Comparison of ENCODE assay signal across 17 cellular contexts in genomic region chr10:126935263-126935946, GRCh38. TPM values are rescaled to one million over a fixed set of nuclear protein-coding genes. Genes with fewer than 3 reads are reported as not detected.
A peak's percentile ranks its signal among the peaks of the same experiment; 100 is the strongest.
DNase-seq lines count a peak whose midpoint lies in the region; ATAC-seq and TF ChIP-seq lines count a peak whose summit lies in the region.
"Had no signal": no experiment of that assay in that cellular context is flagged by ENCODE, and none has a peak within 500 bp of the region (broad histone marks: within the 10 kb centered on the region; RNA-seq: fewer than 3 reads in every experiment).

No MANE protein-coding gene starts in this region.

- peaks cover 0 to 4% (median 0%) of the 10 kb centered on the region in 6 donors for H3K9me3 Mint-ChIP-seq in immature natural killer cell

- intact Hi-C loops in posterior vena cava (cut with DNase I), result no loop called here

- H3K27ac Mint-ChIP-seq in immature natural killer cell, result no peak overlapping the region
- H3K27ac Mint-ChIP-seq: activated B cell treated with CpG ODN at 0.5 μM for 24 hours, neural progenitor cell had no signal

- DNase-seq in H7 (peak; percentile 10), epithelial cell of prostate (ENCODE audit: low read depth, low spot score) (no peak), posterior vena cava (ENCODE audit: low spot score) (peak; percentile 73), NCI-H510A treated with DMSO at 0.1 percent for 48 hours (lab: John Stamatoyannopoulos, UW) (no peak), immature natural killer cell (no peak), NCI-H510A (lab: John Stamatoyannopoulos, UW) (no peak)
- DNase-seq: activated B cell treated with CpG ODN at 0.5 μM for 24 hours; activated T-cell treated with anti-CD3 and anti-CD28 coated beads for 4 hours; adrenal gland; effector CD8-positive, alpha-beta T cell; left lung; NCI-H1105; SIG-M5 had no signal

- H3K36me3 ChIP-seq in H7 (replicated peaks; ENCODE audit: control insufficient read depth, insufficient read depth, low read length), result no peaks in the 10 kb centered on the region
- H3K36me3 ChIP-seq: adrenal gland, left lung, neural progenitor cell, tibial nerve had no signal

- H3K36me3 Mint-ChIP-seq in immature natural killer cell, result no peaks in the 10 kb centered on the region

- peak overlapping the region; percentile 28 for H3K27ac ChIP-seq in epithelial cell of prostate
- H3K27ac ChIP-seq: adrenal gland, left lung, neural progenitor cell had no signal

- H3K27me3 Mint-ChIP-seq in immature natural killer cell (ENCODE audit: low read depth in 3 of 3), result peaks cover 0 to 2% (median 0%) of the 10 kb centered on the region in 3 donors
- H3K27me3 Mint-ChIP-seq: activated B cell treated with CpG ODN at 0.5 μM for 24 hours had no signal

- H3K4me1 Mint-ChIP-seq in immature natural killer cell, result no peaks in the 10 kb centered on the region
- H3K4me1 Mint-ChIP-seq: activated B cell treated with CpG ODN at 0.5 μM for 24 hours had no signal

- no peaks in the 10 kb centered on the region for H3K27me3 ChIP-seq in H7 (ENCODE audit: control insufficient read depth, insufficient read depth, low read length)
- H3K27me3 ChIP-seq: adrenal gland, left lung, neural progenitor cell, tibial nerve had no signal

- peak; percentile 75 for ATAC-seq in SK-N-SH treated with all-trans-retinoic acid at 6 μM for 48 hours
- no peak for ATAC-seq in HG02938 (IDR thresholded peaks at IDR 0.05; ENCODE audit: unreplicated experiment)
- ATAC-seq: left lung had no signal

- no peak overlapping the region for H3K4me3 ChIP-seq in H7 (ENCODE audit: insufficient read depth, low read depth, low read length)
- H3K4me3 ChIP-seq: adrenal gland, left lung, neural progenitor cell, tibial nerve had no signal

- H3K4me3 Mint-ChIP-seq in immature natural killer cell, result no peak overlapping the region
- H3K4me3 Mint-ChIP-seq: activated B cell treated with CpG ODN at 0.5 μM for 24 hours, neural progenitor cell had no signal

TF ChIP-seq in SK-N-SH treated with all-trans-retinoic acid at 6 μM for 48 hours, 23 proteins besides CTCF, POLR2A, EP300 and RAD21:
- no peak for TF ChIP-seq ZFP30 (CRISPR knock-in tag; IDR thresholded peaks at IDR 0.05)
- no peak for TF ChIP-seq TCF4 (CRISPR knock-in tag; IDR thresholded peaks at IDR 0.05; ENCODE audit: borderline replicate concordance)
- no peak for TF ChIP-seq RARB (CRISPR knock-in tag; IDR thresholded peaks at IDR 0.05)
- TF ChIP-seq TSHZ2 (CRISPR knock-in tag; IDR thresholded peaks at IDR 0.05), result no peak
- TF ChIP-seq ISL1 (CRISPR knock-in tag; IDR thresholded peaks at IDR 0.05), result no peak

RNA-seq across cellular contexts. Expression of gene DOCK1, which starts 30.2 kb away (rescaled TPM):
- total RNA-seq in H7 (2014; rRNA removed; shearing (Covaris generic)), result 44.5 and 47.9 TPM in 2 replicates
- 10 to 100 TPM; 46.7 to 50.8 TPM for total RNA-seq in posterior vena cava
- under 1 TPM in 1 of 3 donors, not detected in 2; 0.37 TPM for polyA plus RNA-seq in immature natural killer cell
- total RNA-seq: activated B cell treated with CpG ODN at 0.5 μM for 24 hours had no signal

Comparison
In these comparisons a context has a peak if more than half of its experiments do, and no peak if none do; other contexts are left out.
1. DNase-seq: peak in H7 (single experiment) and posterior vena cava (single experiment); none in epithelial cell of prostate (single experiment), NCI-H510A treated with DMSO at 0.1 percent for 48 hours (single experiment), immature natural killer cell (0 of 3) and NCI-H510A (single experiment).